Comparison of ENCODE assay signal across 8 cellular contexts in genomic region chr17:7705269-7706255, GRCh38. TPM values are rescaled to one million over a fixed set of nuclear protein-coding genes. Genes with fewer than 3 reads are reported as not detected.
A peak's percentile ranks its signal among the peaks of the same experiment; 100 is the strongest.
DNase-seq lines count a peak whose midpoint lies in the region; ATAC-seq and TF ChIP-seq lines count a peak whose summit lies in the region.

No MANE protein-coding gene starts in this region.

- no peak for ATAC-seq in Right ventricle myocardium superior (ENCODE audit: poor library complexity)
- no peak for ATAC-seq in central memory CD8-positive, alpha-beta T cell (replicated peaks; ENCODE audit: extremely low read depth, poor library complexity, severe bottlenecking)

- peak overlapping the region; percentile 12 for H3K4me3 Mint-ChIP-seq in central memory CD8-positive, alpha-beta T cell

- H3K36me3 Mint-ChIP-seq in central memory CD8-positive, alpha-beta T cell (ENCODE audit: insufficient read depth): peaks cover 10% of the 10 kb centered on the region

- WGBS in mesenchymal stem cell: 4% methylated on average over 41 of the region's 50 CpGs
- 4% methylated on average over 50 of the region's 50 CpGs for WGBS in urinary bladder

- H2AK5ac ChIP-seq in mesenchymal stem cell (ENCODE audit: low read length, severe bottlenecking): no peak overlapping the region

- peak overlapping the region; percentile 32 for H4K91ac ChIP-seq in mesenchymal stem cell (ENCODE audit: low read length)

- peak overlapping the region in 1 of 2 experiments; percentile 23 for H2BK12ac ChIP-seq in mesenchymal stem cell (ENCODE audit: low read length in 2 of 2)

- peaks cover 81% of the 10 kb centered on the region for H3K27me3 Mint-ChIP-seq in central memory CD8-positive, alpha-beta T cell

- H3K23ac ChIP-seq in mesenchymal stem cell (ENCODE audit: low read length in 2 of 2): peak overlapping the region in 1 of 2 experiments; percentile 95

- no peaks in the 10 kb centered on the region for H3K9me3 ChIP-seq in cardiac muscle cell (ENCODE audit: low read depth)
- H3K9me3 ChIP-seq in mesenchymal stem cell (ENCODE audit: control insufficient read depth, low read length): no peaks in the 10 kb centered on the region

- H4K8ac ChIP-seq in mesenchymal stem cell (ENCODE audit: low read length): no peak overlapping the region

- no peak overlapping the region for H2BK5ac ChIP-seq in mesenchymal stem cell (ENCODE audit: low read depth, low read length, poor library complexity, severe bottlenecking)

- H3K4me3 ChIP-seq in cardiac muscle cell: peak overlapping the region; percentile 85
- H3K4me3 ChIP-seq in mesenchymal stem cell (ENCODE audit: insufficient read depth in 1 of 2, low read depth in 1 of 2, low read length in 2 of 2): peak overlapping the region; percentile 61 to 76
- H3K4me3 ChIP-seq in urinary bladder (ENCODE audit: low read depth, low read length): peak overlapping the region; percentile 21

- H3K14ac ChIP-seq in mesenchymal stem cell (ENCODE audit: low read length in 2 of 2): no peak overlapping the region

- H3K18ac ChIP-seq in mesenchymal stem cell (ENCODE audit: low read depth in 1 of 2, low read length in 2 of 2): peak overlapping the region; percentile 47 to 69

- intact Hi-C loops in Right ventricle myocardium superior (cut with DNase I): no loop called here

- peaks cover 20% of the 10 kb centered on the region for H3K4me1 ChIP-seq in cardiac muscle cell (ENCODE audit: low read depth)
- peaks cover 22% of the 10 kb centered on the region for H3K4me1 ChIP-seq in mesenchymal stem cell (ENCODE audit: control insufficient read depth, insufficient read depth, low read depth, low read length)
- H3K4me1 ChIP-seq in urinary bladder (ENCODE audit: insufficient read depth): no peaks in the 10 kb centered on the region

- H3K9ac ChIP-seq in mesenchymal stem cell (ENCODE audit: low read length): no peak overlapping the region

- H3K36me3 ChIP-seq in cardiac muscle cell (peaks cover 4% of the 10 kb centered on the region), mesenchymal stem cell (ENCODE audit: control insufficient read depth in 1 of 2, insufficient read depth in 2 of 2, low read depth in 1 of 2, low read length in 2 of 2) (peaks cover 21 to 30% of the 10 kb centered on the region in 2 experiments), urinary bladder (ENCODE audit: insufficient read depth) (no peaks in the 10 kb centered on the region)

- H3K27ac ChIP-seq in cardiac muscle cell (peak overlapping the region; percentile 75), mesenchymal stem cell (ENCODE audit: low read length, poor library complexity, severe bottlenecking) (no peak overlapping the region), urinary bladder (ENCODE audit: low read depth) (no peak overlapping the region)

- H2BK120ac ChIP-seq in mesenchymal stem cell (ENCODE audit: low read depth, low read length): no peak overlapping the region

- H3K79me1 ChIP-seq in mesenchymal stem cell (replicated peaks; ENCODE audit: low read length, poor library complexity, severe bottlenecking): peaks cover 2% of the 10 kb centered on the region

- H3K27me3 ChIP-seq in cardiac muscle cell (no peaks in the 10 kb centered on the region), mesenchymal stem cell (ENCODE audit: control insufficient read depth in 1 of 2, insufficient read depth in 1 of 2, low read length in 2 of 2) (peaks cover 43 to 50% of the 10 kb centered on the region in 2 experiments)

- DNase-seq in cardiac muscle cell (ENCODE audit: low read depth in 1 of 2, low spot score in 1 of 2): peak in 1 of 2 donors; percentile 84
- no peak for DNase-seq in Right ventricle myocardium superior
- DNase-seq in central memory CD8-positive, alpha-beta T cell (ENCODE audit: low spot score in 2 of 2): no peak
- DNase-seq in mesenchymal stem cell: no peak
- no peak for DNase-seq in amniotic stem cell (lab: John Stamatoyannopoulos, UW)
- DNase-seq in NCI-H2196 treated with DMSO at 0.1 percent for 48 hours (lab: John Stamatoyannopoulos, UW; ENCODE audit: unreplicated experiment): no peak
- DNase-seq in NCI-H2107 treated with DMSO at 0.1 percent for 48 hours (lab: John Stamatoyannopoulos, UW; ENCODE audit: unreplicated experiment): no peak

- peak overlapping the region; percentile 36 for H2AFZ ChIP-seq in mesenchymal stem cell (ENCODE audit: low read depth, low read length)

- H3K27ac Mint-ChIP-seq in central memory CD8-positive, alpha-beta T cell (ENCODE audit: low read depth): no peak overlapping the region

- no peak overlapping the region for H2BK15ac ChIP-seq in mesenchymal stem cell (ENCODE audit: low read depth, poor library complexity, severe bottlenecking)

- no peak for TF ChIP-seq CTCF in cardiac muscle cell (IDR thresholded peaks at IDR 0.05; ENCODE audit: low read depth, low read length)

- peak overlapping the region; percentile 87 for H3K4me2 ChIP-seq in mesenchymal stem cell (ENCODE audit: low read length, poor library complexity, severe bottlenecking)

- peak overlapping the region in 1 of 2 experiments; percentile 67 for H3K4ac ChIP-seq in mesenchymal stem cell (ENCODE audit: low read depth in 1 of 2, low read length in 2 of 2)

- no peaks in the 10 kb centered on the region for H3K9me3 Mint-ChIP-seq in central memory CD8-positive, alpha-beta T cell

- peaks cover 34% of the 10 kb centered on the region for H3K4me1 Mint-ChIP-seq in central memory CD8-positive, alpha-beta T cell

RNA-seq across cellular contexts. Expression of gene EFNB3, which starts 0.6 kb away (rescaled TPM):
- 60.2 and 70.3 TPM in 2 replicates for total RNA-seq in cardiac muscle cell
- 72.0 and 86.9 TPM in 2 replicates for polyA plus RNA-seq in cardiac muscle cell
- 0.13 TPM for total RNA-seq in Right ventricle myocardium superior
- polyA plus RNA-seq in mesenchymal stem cell (2013, experiment 1 of 2): 5.9 TPM
- polyA plus RNA-seq in mesenchymal stem cell (2013, experiment 2 of 2): 5.2 TPM
- total RNA-seq in urinary bladder: 3.3 TPM
- 0.86 TPM for polyA plus RNA-seq in urinary bladder

RNA-seq across cellular contexts. Expression of gene DNAH2, which starts 12.0 kb away (rescaled TPM):
- total RNA-seq in cardiac muscle cell: 0.88 and 3.0 TPM in 2 replicates
- 0.42 and 0.77 TPM in 2 replicates for polyA plus RNA-seq in cardiac muscle cell
- total RNA-seq in Right ventricle myocardium superior: not detected
- polyA plus RNA-seq in mesenchymal stem cell (2013, experiment 1 of 2): 0.06 TPM
- polyA plus RNA-seq in mesenchymal stem cell (2013, experiment 2 of 2): 0.01 TPM
- total RNA-seq in urinary bladder: 0.11 TPM
- 0.16 TPM for polyA plus RNA-seq in urinary bladder

RNA-seq across cellular contexts. Expression of gene WRAP53, which starts 17.3 kb away (rescaled TPM):
- total RNA-seq in cardiac muscle cell (11.5 and 12.0 TPM in 2 replicates), Right ventricle myocardium superior (4.2 TPM), urinary bladder (4.1 TPM)
- polyA plus RNA-seq in cardiac muscle cell (17.2 and 23.0 TPM in 2 replicates), urinary bladder (7.7 TPM)
- 5.0 TPM for polyA plus RNA-seq in mesenchymal stem cell (2013, experiment 1 of 2)
- polyA plus RNA-seq in mesenchymal stem cell (2013, experiment 2 of 2): 4.3 TPM

RNA-seq across cellular contexts. Expression of gene TP53, which starts 18.3 kb away (rescaled TPM):
- total RNA-seq in cardiac muscle cell (28.9 and 30.9 TPM in 2 replicates), Right ventricle myocardium superior (11.5 TPM), urinary bladder (17.9 TPM)
- polyA plus RNA-seq in cardiac muscle cell (19.4 and 25.4 TPM in 2 replicates), urinary bladder (31.8 TPM)
- polyA plus RNA-seq in mesenchymal stem cell (2013, experiment 1 of 2): 101 TPM
- 96.0 TPM for polyA plus RNA-seq in mesenchymal stem cell (2013, experiment 2 of 2)

RNA-seq across cellular contexts. Expression of gene ATP1B2, which starts 54.8 kb away (rescaled TPM):
- total RNA-seq in cardiac muscle cell (26.2 and 34.6 TPM in 2 replicates), Right ventricle myocardium superior (3.1 TPM), urinary bladder (4.9 TPM)
- polyA plus RNA-seq in cardiac muscle cell (157 TPM in 2 replicates), urinary bladder (6.4 TPM)
- polyA plus RNA-seq in mesenchymal stem cell (2013, experiment 1 of 2): 0.35 TPM
- 0.36 TPM for polyA plus RNA-seq in mesenchymal stem cell (2013, experiment 2 of 2)

Comparison
In these comparisons a context has a peak if more than half of its experiments do, and no peak if none do; other contexts are left out.
1. RNA of gene EFNB3, which starts 0.6 kb away (total RNA-seq): 60.2 to 70.3 TPM in cardiac muscle cell; 3.3 TPM in urinary bladder (single experiment) and 0.13 TPM in Right ventricle myocardium superior (single experiment); every median in the first group is over 10 times any median in the second.
2. H3K4me3 ChIP-seq: peak in every context shown above with its lines; median percentile 85 in cardiac muscle cell; 68 in mesenchymal stem cell; 21 in urinary bladder.